Comparison of ENCODE assay signal across 1 cellular context in the genomic region with DNA sequence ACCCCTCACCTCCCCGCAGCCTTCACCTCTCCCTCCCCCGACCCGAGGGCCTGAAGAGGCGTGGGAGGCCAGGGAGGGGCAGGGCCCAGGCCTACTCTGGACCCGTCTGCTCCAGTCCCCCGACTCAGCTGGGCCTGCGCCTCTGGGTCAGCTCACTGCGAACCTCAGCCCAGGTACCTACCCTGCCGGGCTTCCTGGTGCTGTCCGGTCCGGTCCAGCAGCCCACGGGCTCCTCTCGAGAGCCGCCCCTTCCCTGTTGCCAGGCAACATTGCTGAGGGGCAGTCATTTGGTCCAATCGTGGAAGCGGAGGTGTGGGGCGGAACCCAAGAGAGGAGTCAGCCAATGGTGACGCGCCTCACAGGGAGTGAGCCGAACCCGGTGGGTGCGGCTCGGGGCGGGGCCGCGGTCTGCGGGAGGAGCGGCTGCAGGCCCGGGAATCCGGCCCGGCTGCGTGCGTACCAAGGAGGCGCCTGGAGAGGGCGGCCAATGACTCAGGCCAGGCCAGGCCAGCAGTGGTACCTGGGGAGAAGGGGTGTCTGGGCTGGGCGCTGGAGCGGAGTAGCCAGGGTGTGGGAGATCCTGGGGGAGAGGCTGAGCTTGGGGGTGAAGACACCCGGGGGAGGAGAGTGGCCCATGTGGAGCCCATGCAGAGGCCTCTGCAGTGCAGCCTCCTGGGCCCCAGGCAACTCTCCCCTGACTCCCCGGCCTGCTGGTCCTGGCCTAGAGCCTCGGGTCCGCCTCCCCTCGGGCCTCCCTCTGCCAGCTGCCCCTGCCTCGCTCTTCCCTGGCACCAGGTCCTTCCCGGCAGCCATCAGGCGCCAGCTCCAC.
TF ChIP-seq lines count a peak whose summit lies in the region.

A gene with protein sequence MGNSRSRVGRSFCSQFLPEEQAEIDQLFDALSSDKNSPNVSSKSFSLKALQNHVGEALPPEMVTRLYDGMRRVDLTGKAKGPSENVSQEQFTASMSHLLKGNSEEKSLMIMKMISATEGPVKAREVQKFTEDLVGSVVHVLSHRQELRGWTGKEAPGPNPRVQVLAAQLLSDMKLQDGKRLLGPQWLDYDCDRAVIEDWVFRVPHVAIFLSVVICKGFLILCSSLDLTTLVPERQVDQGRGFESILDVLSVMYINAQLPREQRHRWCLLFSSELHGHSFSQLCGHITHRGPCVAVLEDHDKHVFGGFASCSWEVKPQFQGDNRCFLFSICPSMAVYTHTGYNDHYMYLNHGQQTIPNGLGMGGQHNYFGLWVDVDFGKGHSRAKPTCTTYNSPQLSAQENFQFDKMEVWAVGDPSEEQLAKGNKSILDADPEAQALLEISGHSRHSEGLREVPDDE (minus strand): TSS at position 240 of the 829 bp plus-strand sequence. CDS start 6,573 bp downstream, outside the sequence.

TF ChIP-seq in HepG2, 621 proteins besides CTCF, POLR2A, EP300 and RAD21 (continued from another document and continues in another):
- TF ChIP-seq NFIB (CRISPR knock-in tag; IDR thresholded peaks at IDR 0.05; ENCODE audit: borderline replicate concordance) (no peak), HNRNPUL1 (IDR thresholded peaks at IDR 0.05; ENCODE audit: low read depth, low read length) (no peak), ZNF672 (CRISPR knock-in tag; IDR thresholded peaks at IDR 0.05) (no peak), NRL (CRISPR knock-in tag; IDR thresholded peaks at IDR 0.05; ENCODE audit: borderline replicate concordance) (peak; percentile 11; the same call in 1 of the 2 replicates), SP1 (IDR thresholded peaks at IDR 0.05) (no peak), SP1 (CRISPR knock-in tag; IDR thresholded peaks at IDR 0.05) (peak; percentile 69; the same call in 1 of the 2 replicates), IKZF4 (CRISPR knock-in tag; IDR thresholded peaks at IDR 0.05; ENCODE audit: borderline replicate concordance, low read depth, not compliant biosample characterization) (peak; percentile 23), NR3C1 (CRISPR knock-in tag; IDR thresholded peaks at IDR 0.05) (no peak), ZNF232 (CRISPR knock-in tag; IDR thresholded peaks at IDR 0.05; ENCODE audit: borderline replicate concordance) (0 out of 2 replicates have a peak, but pooled peaks have one; percentile 15), RBFOX2 (IDR thresholded peaks at IDR 0.05; ENCODE audit: low read depth, low read length) (peak; percentile 82), GATAD2A (CRISPR knock-in tag; IDR thresholded peaks at IDR 0.05) (no peak), ZNF441 (CRISPR knock-in tag; IDR thresholded peaks at IDR 0.05; ENCODE audit: borderline replicate concordance) (peak; percentile 82; the same call in 1 of the 2 replicates), PLRG1 (conservative IDR thresholded peaks at IDR 0.05) (no peak), SIX1 (CRISPR knock-in tag; IDR thresholded peaks at IDR 0.05; ENCODE audit: borderline replicate concordance) (no peak), PPARG (CRISPR knock-in tag; conservative IDR thresholded peaks at IDR 0.05) (no peak; the same call in 1 of the 2 replicates), ZNF430 (CRISPR knock-in tag; IDR thresholded peaks at IDR 0.05) (peak; percentile 87; the same call in 1 of the 2 replicates), ZNF567 (CRISPR knock-in tag; IDR thresholded peaks at IDR 0.05; ENCODE audit: borderline replicate concordance) (peak; percentile 90; the same call in 1 of the 2 replicates), ZNF446 (CRISPR knock-in tag; IDR thresholded peaks at IDR 0.05) (0 out of 2 replicates have a peak, but pooled peaks have one; percentile 31), NFRKB (IDR thresholded peaks at IDR 0.05) (no peak), SPEN (CRISPR knock-in tag; IDR thresholded peaks at IDR 0.05; ENCODE audit: low read depth) (peak; percentile 74; the same call in 1 of the 2 replicates), ZNF143 (CRISPR knock-in tag; IDR thresholded peaks at IDR 0.05) (peak; percentile 67), CBX2 (IDR thresholded peaks at IDR 0.05; ENCODE audit: low read depth, low read length) (no peak), CBX2 (CRISPR knock-in tag; IDR thresholded peaks at IDR 0.05; ENCODE audit: low read depth) (no peak), MAZ (IDR thresholded peaks at IDR 0.05; ENCODE audit: borderline replicate concordance, low read depth, low read length) (peak; percentile 72), MAZ (CRISPR knock-in tag; IDR thresholded peaks at IDR 0.05; ENCODE audit: low read depth) (peak; percentile 87), GABPB1 (CRISPR knock-in tag; IDR thresholded peaks at IDR 0.05) (peak; percentile 80; the same call in 1 of the 2 replicates), AHR (CRISPR knock-in tag; IDR thresholded peaks at IDR 0.05) (peak; percentile 54; the same call in 1 of the 2 replicates), ZNF891 (CRISPR knock-in tag; IDR thresholded peaks at IDR 0.05) (no peak; the same call in 1 of the 2 replicates), FLYWCH1 (CRISPR knock-in tag; IDR thresholded peaks at IDR 0.05) (no peak), SMC3 (IDR thresholded peaks at IDR 0.05; ENCODE audit: low read length) (no peak), ZSCAN29 (CRISPR knock-in tag; conservative IDR thresholded peaks at IDR 0.05) (peak; percentile 99), EZH2 (conservative IDR thresholded peaks at IDR 0.05; ENCODE audit: low read depth, low read length) (no peak), ZNF121 (CRISPR knock-in tag; IDR thresholded peaks at IDR 0.05) (peak; percentile 70), MAFG (CRISPR knock-in tag; IDR thresholded peaks at IDR 0.05) (no peak), ZNF33A (CRISPR knock-in tag; IDR thresholded peaks at IDR 0.05; ENCODE audit: borderline replicate concordance) (no peak), ZKSCAN8 (CRISPR knock-in tag; IDR thresholded peaks at IDR 0.05; ENCODE audit: borderline replicate concordance) (0 out of 2 replicates have a peak, but pooled peaks have one; percentile 17), AKAP8 (CRISPR knock-in tag; IDR thresholded peaks at IDR 0.05) (no peak)
- TF ChIP-seq, protein P1, sequence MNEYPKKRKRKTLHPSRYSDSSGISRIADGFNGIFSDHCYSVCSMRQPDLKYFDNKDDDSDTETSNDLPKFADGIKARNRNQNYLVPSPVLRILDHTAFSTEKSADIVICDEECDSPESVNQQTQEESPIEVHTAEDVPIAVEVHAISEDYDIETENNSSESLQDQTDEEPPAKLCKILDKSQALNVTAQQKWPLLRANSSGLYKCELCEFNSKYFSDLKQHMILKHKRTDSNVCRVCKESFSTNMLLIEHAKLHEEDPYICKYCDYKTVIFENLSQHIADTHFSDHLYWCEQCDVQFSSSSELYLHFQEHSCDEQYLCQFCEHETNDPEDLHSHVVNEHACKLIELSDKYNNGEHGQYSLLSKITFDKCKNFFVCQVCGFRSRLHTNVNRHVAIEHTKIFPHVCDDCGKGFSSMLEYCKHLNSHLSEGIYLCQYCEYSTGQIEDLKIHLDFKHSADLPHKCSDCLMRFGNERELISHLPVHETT (CRISPR knock-in tag; conservative IDR thresholded peaks at IDR 0.05), result no peak
- TF ChIP-seq, protein P2, sequence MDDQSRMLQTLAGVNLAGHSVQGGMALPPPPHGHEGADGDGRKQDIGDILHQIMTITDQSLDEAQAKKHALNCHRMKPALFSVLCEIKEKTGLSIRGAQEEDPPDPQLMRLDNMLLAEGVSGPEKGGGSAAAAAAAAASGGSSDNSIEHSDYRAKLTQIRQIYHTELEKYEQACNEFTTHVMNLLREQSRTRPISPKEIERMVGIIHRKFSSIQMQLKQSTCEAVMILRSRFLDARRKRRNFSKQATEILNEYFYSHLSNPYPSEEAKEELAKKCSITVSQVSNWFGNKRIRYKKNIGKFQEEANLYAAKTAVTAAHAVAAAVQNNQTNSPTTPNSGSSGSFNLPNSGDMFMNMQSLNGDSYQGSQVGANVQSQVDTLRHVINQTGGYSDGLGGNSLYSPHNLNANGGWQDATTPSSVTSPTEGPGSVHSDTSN (CRISPR knock-in tag; IDR thresholded peaks at IDR 0.05; ENCODE audit: borderline replicate concordance), result peak; percentile 98; the same call in 1 of the 2 replicates
- TF ChIP-seq, protein P3, sequence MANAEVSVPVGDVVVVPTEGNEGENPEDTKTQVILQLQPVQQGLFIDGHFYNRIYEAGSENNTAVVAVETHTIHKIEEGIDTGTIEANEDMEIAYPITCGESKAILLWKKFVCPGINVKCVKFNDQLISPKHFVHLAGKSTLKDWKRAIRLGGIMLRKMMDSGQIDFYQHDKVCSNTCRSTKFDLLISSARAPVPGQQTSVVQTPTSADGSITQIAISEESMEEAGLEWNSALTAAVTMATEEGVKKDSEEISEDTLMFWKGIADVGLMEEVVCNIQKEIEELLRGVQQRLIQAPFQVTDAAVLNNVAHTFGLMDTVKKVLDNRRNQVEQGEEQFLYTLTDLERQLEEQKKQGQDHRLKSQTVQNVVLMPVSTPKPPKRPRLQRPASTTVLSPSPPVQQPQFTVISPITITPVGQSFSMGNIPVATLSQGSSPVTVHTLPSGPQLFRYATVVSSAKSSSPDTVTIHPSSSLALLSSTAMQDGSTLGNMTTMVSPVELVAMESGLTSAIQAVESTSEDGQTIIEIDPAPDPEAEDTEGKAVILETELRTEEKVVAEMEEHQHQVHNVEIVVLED (CRISPR knock-in tag; IDR thresholded peaks at IDR 0.05; ENCODE audit: borderline replicate concordance), result peak; percentile 44; the same call in 1 of the 2 replicates
- TF ChIP-seq, protein P4, sequence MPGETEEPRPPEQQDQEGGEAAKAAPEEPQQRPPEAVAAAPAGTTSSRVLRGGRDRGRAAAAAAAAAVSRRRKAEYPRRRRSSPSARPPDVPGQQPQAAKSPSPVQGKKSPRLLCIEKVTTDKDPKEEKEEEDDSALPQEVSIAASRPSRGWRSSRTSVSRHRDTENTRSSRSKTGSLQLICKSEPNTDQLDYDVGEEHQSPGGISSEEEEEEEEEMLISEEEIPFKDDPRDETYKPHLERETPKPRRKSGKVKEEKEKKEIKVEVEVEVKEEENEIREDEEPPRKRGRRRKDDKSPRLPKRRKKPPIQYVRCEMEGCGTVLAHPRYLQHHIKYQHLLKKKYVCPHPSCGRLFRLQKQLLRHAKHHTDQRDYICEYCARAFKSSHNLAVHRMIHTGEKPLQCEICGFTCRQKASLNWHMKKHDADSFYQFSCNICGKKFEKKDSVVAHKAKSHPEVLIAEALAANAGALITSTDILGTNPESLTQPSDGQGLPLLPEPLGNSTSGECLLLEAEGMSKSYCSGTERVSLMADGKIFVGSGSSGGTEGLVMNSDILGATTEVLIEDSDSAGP (CRISPR knock-in tag; IDR thresholded peaks at IDR 0.05; ENCODE audit: borderline replicate concordance), result peak; percentile 84
- TF ChIP-seq, protein P5, sequence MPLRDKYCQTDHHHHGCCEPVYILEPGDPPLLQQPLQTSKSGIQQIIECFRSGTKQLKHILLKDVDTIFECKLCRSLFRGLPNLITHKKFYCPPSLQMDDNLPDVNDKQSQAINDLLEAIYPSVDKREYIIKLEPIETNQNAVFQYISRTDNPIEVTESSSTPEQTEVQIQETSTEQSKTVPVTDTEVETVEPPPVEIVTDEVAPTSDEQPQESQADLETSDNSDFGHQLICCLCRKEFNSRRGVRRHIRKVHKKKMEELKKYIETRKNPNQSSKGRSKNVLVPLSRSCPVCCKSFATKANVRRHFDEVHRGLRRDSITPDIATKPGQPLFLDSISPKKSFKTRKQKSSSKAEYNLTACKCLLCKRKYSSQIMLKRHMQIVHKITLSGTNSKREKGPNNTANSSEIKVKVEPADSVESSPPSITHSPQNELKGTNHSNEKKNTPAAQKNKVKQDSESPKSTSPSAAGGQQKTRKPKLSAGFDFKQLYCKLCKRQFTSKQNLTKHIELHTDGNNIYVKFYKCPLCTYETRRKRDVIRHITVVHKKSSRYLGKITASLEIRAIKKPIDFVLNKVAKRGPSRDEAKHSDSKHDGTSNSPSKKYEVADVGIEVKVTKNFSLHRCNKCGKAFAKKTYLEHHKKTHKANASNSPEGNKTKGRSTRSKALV (CRISPR knock-in tag; IDR thresholded peaks at IDR 0.05), result peak; percentile 95
- TF ChIP-seq, protein P6, sequence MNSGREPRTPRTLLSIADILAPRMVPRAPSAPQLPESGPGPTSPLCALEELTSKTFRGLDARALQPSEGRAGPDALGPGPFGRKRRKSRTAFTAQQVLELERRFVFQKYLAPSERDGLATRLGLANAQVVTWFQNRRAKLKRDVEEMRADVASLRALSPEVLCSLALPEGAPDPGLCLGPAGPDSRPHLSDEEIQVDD (CRISPR knock-in tag; IDR thresholded peaks at IDR 0.05; ENCODE audit: borderline replicate concordance), result no peak; the same call in 1 of the 2 replicates
- TF ChIP-seq, protein P7, sequence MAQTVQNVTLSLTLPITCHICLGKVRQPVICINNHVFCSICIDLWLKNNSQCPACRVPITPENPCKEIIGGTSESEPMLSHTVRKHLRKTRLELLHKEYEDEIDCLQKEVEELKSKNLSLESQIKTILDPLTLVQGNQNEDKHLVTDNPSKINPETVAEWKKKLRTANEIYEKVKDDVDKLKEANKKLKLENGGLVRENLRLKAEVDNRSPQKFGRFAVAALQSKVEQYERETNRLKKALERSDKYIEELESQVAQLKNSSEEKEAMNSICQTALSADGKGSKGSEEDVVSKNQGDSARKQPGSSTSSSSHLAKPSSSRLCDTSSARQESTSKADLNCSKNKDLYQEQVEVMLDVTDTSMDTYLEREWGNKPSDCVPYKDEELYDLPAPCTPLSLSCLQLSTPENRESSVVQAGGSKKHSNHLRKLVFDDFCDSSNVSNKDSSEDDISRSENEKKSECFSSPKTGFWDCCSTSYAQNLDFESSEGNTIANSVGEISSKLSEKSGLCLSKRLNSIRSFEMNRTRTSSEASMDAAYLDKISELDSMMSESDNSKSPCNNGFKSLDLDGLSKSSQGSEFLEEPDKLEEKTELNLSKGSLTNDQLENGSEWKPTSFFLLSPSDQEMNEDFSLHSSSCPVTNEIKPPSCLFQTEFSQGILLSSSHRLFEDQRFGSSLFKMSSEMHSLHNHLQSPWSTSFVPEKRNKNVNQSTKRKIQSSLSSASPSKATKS (CRISPR knock-in tag; IDR thresholded peaks at IDR 0.05), result no peak
- TF ChIP-seq, protein P8, sequence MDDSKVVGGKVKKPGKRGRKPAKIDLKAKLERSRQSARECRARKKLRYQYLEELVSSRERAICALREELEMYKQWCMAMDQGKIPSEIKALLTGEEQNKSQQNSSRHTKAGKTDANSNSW (CRISPR knock-in tag; IDR thresholded peaks at IDR 0.05; ENCODE audit: borderline replicate concordance), result no peak
- TF ChIP-seq, protein P9, sequence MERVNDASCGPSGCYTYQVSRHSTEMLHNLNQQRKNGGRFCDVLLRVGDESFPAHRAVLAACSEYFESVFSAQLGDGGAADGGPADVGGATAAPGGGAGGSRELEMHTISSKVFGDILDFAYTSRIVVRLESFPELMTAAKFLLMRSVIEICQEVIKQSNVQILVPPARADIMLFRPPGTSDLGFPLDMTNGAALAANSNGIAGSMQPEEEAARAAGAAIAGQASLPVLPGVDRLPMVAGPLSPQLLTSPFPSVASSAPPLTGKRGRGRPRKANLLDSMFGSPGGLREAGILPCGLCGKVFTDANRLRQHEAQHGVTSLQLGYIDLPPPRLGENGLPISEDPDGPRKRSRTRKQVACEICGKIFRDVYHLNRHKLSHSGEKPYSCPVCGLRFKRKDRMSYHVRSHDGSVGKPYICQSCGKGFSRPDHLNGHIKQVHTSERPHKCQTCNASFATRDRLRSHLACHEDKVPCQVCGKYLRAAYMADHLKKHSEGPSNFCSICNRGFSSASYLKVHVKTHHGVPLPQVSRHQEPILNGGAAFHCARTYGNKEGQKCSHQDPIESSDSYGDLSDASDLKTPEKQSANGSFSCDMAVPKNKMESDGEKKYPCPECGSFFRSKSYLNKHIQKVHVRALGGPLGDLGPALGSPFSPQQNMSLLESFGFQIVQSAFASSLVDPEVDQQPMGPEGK (CRISPR knock-in tag; IDR thresholded peaks at IDR 0.05), result no peak; the same call in 1 of the 2 replicates
